Comparison of ENCODE assay signal across 8 cellular contexts in the genomic region with DNA sequence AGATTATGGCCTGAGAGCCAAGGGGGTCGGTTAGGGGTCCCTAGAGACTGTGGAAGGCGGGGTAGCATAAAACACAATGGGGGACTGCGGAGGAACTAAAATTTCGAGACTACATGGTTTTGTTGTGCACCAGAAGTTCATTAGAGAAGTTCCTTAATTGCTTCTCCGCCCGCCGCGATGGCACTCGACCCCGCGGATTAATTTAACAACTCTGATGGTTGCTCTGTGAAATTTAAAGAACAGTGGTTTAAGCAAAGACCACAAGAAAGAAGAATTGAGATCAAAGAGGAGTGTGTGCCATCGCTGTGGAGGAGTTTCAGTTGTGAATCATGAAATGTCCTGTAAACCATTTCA. TPM values are rescaled to one million over a fixed set of nuclear protein-coding genes. Genes with fewer than 3 reads are reported as not detected.
DNase-seq lines count a peak whose midpoint lies in the region; ATAC-seq and TF ChIP-seq lines count a peak whose summit lies in the region.

No MANE protein-coding gene starts in this region.

- DNase-seq in activated gamma-delta T cell (lab: John Stamatoyannopoulos, UW) = peak; percentile 40
- no peak for DNase-seq in activated gamma-delta T cell treated with Interleukin-2 at 50 U/mL for 16 hours
- peak; percentile 69 for DNase-seq in SIG-M5 (lab: John Stamatoyannopoulos, UW)
- no peak for DNase-seq in esophagus muscularis mucosa (ENCODE audit: extremely low spot score)
- no peak for DNase-seq in EL
- no peak for DNase-seq in COLO829 (ENCODE audit: low spot score)

- no peaks in the 10 kb centered on the region for H3K36me3 ChIP-seq in esophagus muscularis mucosa
- no peaks in the 10 kb centered on the region for H3K36me3 ChIP-seq in subcutaneous abdominal adipose tissue (ENCODE audit: control insufficient read depth in 5 of 5, insufficient read depth in 5 of 5, low read length in 5 of 5)

- H3K27me3 ChIP-seq in esophagus muscularis mucosa (peaks cover 0 to 27% (median 3%) of the 10 kb centered on the region in 4 donors), subcutaneous abdominal adipose tissue (ENCODE audit: control insufficient read depth in 5 of 5, insufficient read depth in 4 of 5, low read length in 5 of 5) (no peaks in the 10 kb centered on the region)

- H3K9me3 ChIP-seq in esophagus muscularis mucosa = no peaks in the 10 kb centered on the region
- no peaks in the 10 kb centered on the region for H3K9me3 ChIP-seq in subcutaneous abdominal adipose tissue (ENCODE audit: control insufficient read depth in 5 of 5, low read length in 5 of 5)

- no peak for TF ChIP-seq CTCF in esophagus muscularis mucosa (IDR thresholded peaks at IDR 0.05)

- intact Hi-C loops in esophagus muscularis mucosa (cut with DNase I) = loop anchor here (2.0 kb wide), 1 partner anchor 96 kb away; no protein-coding TSS in a partner anchor

- peaks cover 13 to 24% (median 22%) of the 10 kb centered on the region in 4 donors for H3K4me1 ChIP-seq in esophagus muscularis mucosa
- H3K4me1 ChIP-seq in subcutaneous abdominal adipose tissue (ENCODE audit: control insufficient read depth in 5 of 5, insufficient read depth in 5 of 5, low read length in 5 of 5) = peaks cover 0 to 50% (median 44%) of the 10 kb centered on the region in 5 donors

- H3K4me3 ChIP-seq in esophagus muscularis mucosa = peak overlapping the region; percentile 56 to 72 (median 59)
- H3K4me3 ChIP-seq in subcutaneous abdominal adipose tissue (ENCODE audit: low read depth in 1 of 5, low read length in 5 of 5) = peak overlapping the region in 2 of 5 donors; percentile 48 to 57

- WGBS in esophagus muscularis mucosa = 46% methylated on average over 12 of the region's 12 CpGs

- H3K27ac ChIP-seq in esophagus muscularis mucosa (replicated peaks in 1 of 4) (no peak overlapping the region), subcutaneous abdominal adipose tissue (ENCODE audit: low read depth, low read length) (peak overlapping the region; percentile 73)

- H3K9ac ChIP-seq in subcutaneous abdominal adipose tissue (ENCODE audit: low read length in 5 of 5) = peak overlapping the region in 1 of 5 donors; percentile 39

- no peak for TF ChIP-seq EP300 in esophagus muscularis mucosa (IDR thresholded peaks at IDR 0.05)

- ATAC-seq in HG03457 (IDR thresholded peaks at IDR 0.05; ENCODE audit: unreplicated experiment) = no peak

- TF ChIP-seq POLR2A in esophagus muscularis mucosa (IDR thresholded peaks at IDR 0.05; ENCODE audit: low read depth) = no peak

RNA-seq across cellular contexts. Expression of gene CCDC88C, which starts 1.4 kb away (rescaled TPM):
- 1 to 10 TPM; 4.2 to 6.3 (median 5.6) TPM for total RNA-seq in esophagus muscularis mucosa

Comparison
In these comparisons a context has a peak if more than half of its experiments do, and no peak if none do; other contexts are left out.
1. DNase-seq: peak in activated gamma-delta T cell (single experiment) and SIG-M5 (single experiment); none in activated gamma-delta T cell treated with Interleukin-2 at 50 U/mL for 16 hours (single experiment), esophagus muscularis mucosa (single experiment), EL (single experiment) and COLO829 (single experiment).